ENCODE assay signal across 30 cellular contexts in genomic region chr16:64654137-64654652, GRCh38.
A peak's percentile ranks its signal among the peaks of the same experiment; 100 is the strongest.
DNase-seq lines count a peak whose midpoint lies in the region; ATAC-seq and TF ChIP-seq lines count a peak whose summit lies in the region.
"Had no signal": no experiment of that assay in that cellular context is flagged by ENCODE, and none has a peak within 500 bp of the region (broad histone marks: within the 10 kb centered on the region; RNA-seq: fewer than 3 reads in every experiment).

No MANE protein-coding gene starts in this region.

- H3K36me3 Mint-ChIP-seq in HFFc6 (ENCODE audit: low read depth), result no peaks in the 10 kb centered on the region
- H3K36me3 Mint-ChIP-seq: CD4-positive, CD25-positive, alpha-beta regulatory T cell had no signal

- DNase-seq in HFFc6 (peak; percentile 44), astrocyte of the spinal cord (ENCODE audit: low read depth, low spot score) (peak; percentile 74), fibroblast of the aortic adventitia (ENCODE audit: low read depth) (peak; percentile 24), stromal cell of bone marrow (ENCODE audit: low read depth) (peak; percentile 11), NCI-H774 (lab: John Stamatoyannopoulos, UW) (no peak)
- DNase-seq: activated CD4-positive, alpha-beta T cell treated with anti-CD3 and anti-CD28 coated beads for 48 hours; activated T-cell treated with anti-CD3 and anti-CD28 coated beads, Interleukin-2, amount 50 U/mL, for 48 hours; amniotic stem cell; CD4-positive, CD25-positive, alpha-beta regulatory T cell; central memory CD4-positive, alpha-beta T cell; dorsolateral prefrontal cortex; head of caudate nucleus; kidney glomerular epithelial cell; lower lobe of right lung; mucosa of descending colon; NCI-H1092 treated with DMSO at 0.1 percent for 48 hours; NCI-H1930; NCI-H526; nephron progenitor cell; pancreas; retina; SHP77 treated with DMSO at 0.1 percent for 48 hours; stimulated activated CD4-positive, alpha-beta T cell treated with anti-CD3 and anti-CD28 coated beads, Interleukin-2, amount 100 ng/mL, for 48 hours; substantia nigra; T1000; WERI-Rb-1 had no signal

- no peak overlapping the region for H3K4me3 Mint-ChIP-seq in HFFc6
- H3K4me3 Mint-ChIP-seq: CD4-positive, CD25-positive, alpha-beta regulatory T cell; nephron progenitor cell had no signal

- no peaks in the 10 kb centered on the region for H3K9me3 Mint-ChIP-seq in HFFc6

- no peak overlapping the region for H3K27ac Mint-ChIP-seq in HFFc6
- H3K27ac Mint-ChIP-seq: CD4-positive, CD25-positive, alpha-beta regulatory T cell; nephron progenitor cell had no signal

- no peak for ATAC-seq in HG02763 (IDR thresholded peaks at IDR 0.05; ENCODE audit: unreplicated experiment)
- ATAC-seq in HG03565 (IDR thresholded peaks at IDR 0.05; ENCODE audit: unreplicated experiment), result no peak
- ATAC-seq: HepG2, lower lobe of right lung, mucosa of descending colon, Panc1, pancreas had no signal

- TF ChIP-seq CTCF in HFFc6 (IDR thresholded peaks at IDR 0.05), result no peak
- TF ChIP-seq CTCF in astrocyte of the spinal cord (IDR thresholded peaks at IDR 0.05; ENCODE audit: low read depth, low read length), result no peak
- TF ChIP-seq CTCF in fibroblast of the aortic adventitia (IDR thresholded peaks at IDR 0.05; ENCODE audit: insufficient read depth, low read length), result no peak

- in situ Hi-C loops in astrocyte of the spinal cord (cut with HindIII; ENCODE audit: low sequenced_read_pairs), result no loop called here

- H3K4me3 ChIP-seq in astrocyte of the spinal cord (ENCODE audit: low read depth, low read length) (no peak overlapping the region), fibroblast of the aortic adventitia (ENCODE audit: low read depth, low read length) (no peak overlapping the region)
- H3K4me3 ChIP-seq: dorsolateral prefrontal cortex, lower lobe of right lung, mucosa of descending colon, pancreas had no signal

- H3K27me3 Mint-ChIP-seq in HFFc6 (ENCODE audit: insufficient read depth), result peaks cover 2% of the 10 kb centered on the region; the same call in 1 of the 2 replicates
- H3K27me3 Mint-ChIP-seq: CD4-positive, CD25-positive, alpha-beta regulatory T cell had no signal

- peaks cover 15% of the 10 kb centered on the region for H3K4me1 Mint-ChIP-seq in HFFc6 (ENCODE audit: low read depth)
- H3K4me1 Mint-ChIP-seq: CD4-positive, CD25-positive, alpha-beta regulatory T cell had no signal
